ENCODE assay signal across 8 cellular contexts in the genomic region with DNA sequence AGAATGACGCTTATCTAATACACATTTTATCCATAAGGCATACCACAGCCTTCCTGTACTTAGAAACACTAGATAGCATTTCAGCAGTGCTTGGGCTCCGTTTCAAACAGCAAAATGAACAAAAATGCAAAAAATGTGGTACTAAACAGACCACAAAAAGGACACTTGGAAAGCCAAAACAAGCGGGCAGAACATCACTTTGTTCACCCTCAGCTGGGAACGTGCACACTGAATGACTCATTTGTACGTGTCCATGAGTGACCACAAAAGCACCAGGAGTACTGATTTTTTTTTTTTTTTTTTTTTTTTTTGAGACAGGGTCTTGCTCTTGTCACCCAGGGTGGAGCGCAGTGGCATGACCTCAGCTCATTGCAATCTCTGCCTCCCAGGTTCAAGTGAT.
A peak's percentile ranks its signal among the peaks of the same experiment; 100 is the strongest.
DNase-seq lines count a peak whose midpoint lies in the region; ATAC-seq and TF ChIP-seq lines count a peak whose summit lies in the region.

No MANE protein-coding gene starts in this region.

- H3K36me3 ChIP-seq in HAP-1 (replicated peaks), result no peaks in the 10 kb centered on the region

- H3K4me1 ChIP-seq in HAP-1, result peaks cover 28% of the 10 kb centered on the region

- TF ChIP-seq CTCF in AG09319 (IDR thresholded peaks at IDR 0.05; ENCODE audit: low read depth, low read length), result no peak
- TF ChIP-seq CTCF in fibroblast of pulmonary artery (IDR thresholded peaks at IDR 0.05; ENCODE audit: low read length, missing control alignments), result no peak

- H3K9me3 ChIP-seq in HAP-1, result no peaks in the 10 kb centered on the region

- in situ Hi-C loops in HAP-1 (cut with MboI; ENCODE audit: low sequenced_read_pairs), result no loop called here

- peak; percentile 82 for DNase-seq in AG09319 (ENCODE audit: extremely low read depth, low read depth)
- peak; percentile 61 for DNase-seq in MV-4-11 (lab: John Stamatoyannopoulos, UW)
- DNase-seq in fibroblast of pulmonary artery (ENCODE audit: low read depth), result peak; percentile 98
- no peak for DNase-seq in NCI-H345 treated with DMSO at 0.1 percent for 48 hours (lab: John Stamatoyannopoulos, UW; ENCODE audit: unreplicated experiment)
- DNase-seq in COLO668 (lab: John Stamatoyannopoulos, UW; ENCODE audit: unreplicated experiment), result no peak
- no peak for DNase-seq in T-helper 9 cell
- DNase-seq in HAP-1 (ENCODE audit: low spot score in 2 of 2), result no peak

- H3K4me3 ChIP-seq in fibroblast of pulmonary artery (replicated peaks; ENCODE audit: low read depth, low read length), result no peak overlapping the region
- H3K4me3 ChIP-seq in HAP-1, result no peak overlapping the region

- no peaks in the 10 kb centered on the region for H3K27me3 ChIP-seq in HAP-1 (ENCODE audit: low read depth)

- peak; percentile 35 for ATAC-seq in GM19438 (IDR thresholded peaks at IDR 0.05; ENCODE audit: low read depth, unreplicated experiment)

Comparison
In these comparisons a context has a peak if more than half of its experiments do, and no peak if none do; other contexts are left out.
1. DNase-seq: peak in AG09319 (single experiment), MV-4-11 (single experiment) and fibroblast of pulmonary artery (single experiment); none in NCI-H345 treated with DMSO at 0.1 percent for 48 hours (single experiment), COLO668 (single experiment), T-helper 9 cell (single experiment) and HAP-1 (0 of 2).